ENCODE assay signal across 36 cellular contexts in genomic region chr5:166091931-166092330, GRCh38.
"Had no signal": no experiment of that assay in that cellular context is flagged by ENCODE, and none has a peak within 500 bp of the region (broad histone marks: within the 10 kb centered on the region; RNA-seq: fewer than 3 reads in every experiment).

No MANE protein-coding gene starts in this region.

- H3K27me3 ChIP-seq: MG63 had no signal

- H3K4me3 ChIP-seq: MG63 had no signal

- H3K4me2 ChIP-seq: KMS-11 had no signal

- H3K27ac ChIP-seq: KMS-11 had no signal

- H3K36me3 ChIP-seq: MG63 had no signal

- H3K9me3 ChIP-seq: MG63 had no signal

- DNase-seq: Karpas-422, Kasumi-1, KG1, MG63, MM.1S, MV-4-11, NCI-H1048, NCI-H1092, NCI-H1092 treated with DMSO at 0.1 percent for 48 hours, NCI-H1105, NCI-H1105 treated with DMSO at 0.1 percent for 48 hours, NCI-H1417, NCI-H1417 treated with DMSO at 0.1 percent for 48 hours, NCI-H1436, NCI-H1436 treated with DMSO at 0.1 percent for 48 hours, NCI-H146, NCI-H1694, NCI-H1694 treated with DMSO at 0.1 percent for 48 hours, NCI-H187, NCI-H187 treated with DMSO at 0.1 percent for 48 hours, NCI-H1930, NCI-H2029, NCI-H2029 treated with DMSO at 0.1 percent for 48 hours, NCI-H2081, NCI-H2081 treated with DMSO at 0.1 percent for 48 hours, NCI-H2107, NCI-H2171, NCI-H2171 treated with DMSO at 0.1 percent for 48 hours, NCI-H2227 treated with DMSO at 0.1 percent for 48 hours, NCI-H226, NCI-H345, NCI-H446, NCI-H446 treated with DMSO at 0.1 percent for 48 hours, NCI-H510A, NCI-H510A treated with DMSO at 0.1 percent for 48 hours had no signal

- H3K9ac ChIP-seq: KMS-11 had no signal
